In the genomic region with DNA sequence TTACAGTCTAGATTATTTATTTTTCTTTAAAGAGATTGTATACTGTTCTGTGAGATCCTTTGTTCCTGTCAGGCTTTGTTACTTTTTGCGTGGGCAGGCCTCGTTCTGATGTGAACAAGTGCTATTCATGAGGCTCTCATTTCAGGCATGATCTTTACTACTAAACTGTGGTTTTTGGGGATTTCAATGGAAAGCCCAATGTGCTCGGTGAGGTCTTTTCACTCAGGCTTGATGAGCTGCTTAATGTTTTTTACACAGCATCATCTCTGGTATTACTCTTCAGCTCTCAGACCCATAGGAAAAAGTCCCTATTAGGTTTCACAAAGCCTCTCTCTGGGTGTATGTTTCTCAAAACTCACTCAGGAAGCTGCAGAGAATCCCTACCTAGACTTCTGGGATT, we compare ENCODE assay signal across 25 cellular contexts.
A peak's percentile ranks its signal among the peaks of the same experiment; 100 is the strongest.
DNase-seq lines count a peak whose midpoint lies in the region; ATAC-seq and TF ChIP-seq lines count a peak whose summit lies in the region.
"Had no signal": no experiment of that assay in that cellular context is flagged by ENCODE, and none has a peak within 500 bp of the region (broad histone marks: within the 10 kb centered on the region; RNA-seq: fewer than 3 reads in every experiment).

No MANE protein-coding gene starts in this region.

- H3K9me3 ChIP-seq in mucosa of descending colon (no peaks in the 10 kb centered on the region), MG63 (no peaks in the 10 kb centered on the region; the same call in 1 of the 2 replicates)
- H3K9me3 ChIP-seq: transverse colon had no signal

- no peak for TF ChIP-seq CTCF in GM06990 (IDR thresholded peaks at IDR 0.05; ENCODE audit: insufficient read depth, low read length, poor library complexity, severe bottlenecking)
- no peak for TF ChIP-seq CTCF in mucosa of descending colon (IDR thresholded peaks at IDR 0.05)

- ATAC-seq in GM18909 (IDR thresholded peaks at IDR 0.05; ENCODE audit: poor library complexity, unreplicated experiment) (peak; percentile 38), HG02852 (IDR thresholded peaks at IDR 0.05; ENCODE audit: unreplicated experiment) (peak; percentile 91), HG03442 (IDR thresholded peaks at IDR 0.05; ENCODE audit: unreplicated experiment) (peak; percentile 85), mucosa of descending colon (no peak), GM21786 (IDR thresholded peaks at IDR 0.05; ENCODE audit: unreplicated experiment) (no peak)
- ATAC-seq: activated naive CD8-positive, alpha-beta T cell treated with anti-CD3 and anti-CD28 coated beads, Interleukin-2, amount 50 U/mL, for 24 hours; left lung; natural killer cell; right cardiac atrium; WTC11 had no signal

- DNase-seq in GM06990 (ENCODE audit: extremely low read depth, insufficient read length) (peak; percentile 27), mucosa of descending colon (no peak), GM19238 (ENCODE audit: insufficient read length, low spot score) (no peak), MG63 (no peak)
- DNase-seq: activated CD4-positive, alpha-beta T cell treated with anti-CD3 and anti-CD28 coated beads, Interleukin-2, amount 50 U/mL, for 48 hours; activated effector memory CD4-positive, alpha-beta T cell treated with Interleukin-2 at 50 U/mL for 16 hours; activated naive CD8-positive, alpha-beta T cell treated with anti-CD3 and anti-CD28 coated beads, Interleukin-2, amount 50 U/mL, for 24 hours; COR-L47; DMS79 treated with DMSO at 0.1 percent for 48 hours; H7; immature natural killer cell; left lung; natural killer cell; NCI-H187; NCI-H2227 treated with DMSO at 0.1 percent for 48 hours; NCI-H748 treated with DMSO at 0.1 percent for 48 hours; right cardiac atrium; stomach; T1000; transverse colon had no signal

- no peaks in the 10 kb centered on the region for H3K4me1 ChIP-seq in mucosa of descending colon (ENCODE audit: low read depth)
- H3K4me1 ChIP-seq: left lung, stomach, transverse colon had no signal

- intact Hi-C loops in mucosa of descending colon (cut with DNase I, micrococcal nuclease): no loop called here

- H3K36me3 ChIP-seq in GM06990 (ENCODE audit: control insufficient read depth, insufficient read depth, low read length): no peaks in the 10 kb centered on the region
- no peaks in the 10 kb centered on the region for H3K36me3 ChIP-seq in mucosa of descending colon (ENCODE audit: low read depth)
- H3K36me3 ChIP-seq in MG63: no peaks in the 10 kb centered on the region
- H3K36me3 ChIP-seq: left lung, stomach, transverse colon had no signal

- H3K4me3 ChIP-seq in GM06990 (replicated peaks; ENCODE audit: low read depth, low read length) (no peak overlapping the region), mucosa of descending colon (no peak overlapping the region), MG63 (no peak overlapping the region)
- H3K4me3 ChIP-seq: left lung, stomach, transverse colon had no signal

- no peaks in the 10 kb centered on the region for H3K27me3 ChIP-seq in GM06990 (replicated peaks; ENCODE audit: control insufficient read depth, insufficient read depth, low read length)
- H3K27me3 ChIP-seq in MG63: no peaks in the 10 kb centered on the region
- H3K27me3 ChIP-seq: left lung, stomach, transverse colon had no signal

Comparison
In these comparisons a context has a peak if more than half of its experiments do, and no peak if none do; other contexts are left out.
1. ATAC-seq: peak in GM18909 (single experiment), HG02852 (single experiment) and HG03442 (single experiment); none in mucosa of descending colon (single experiment) and GM21786 (single experiment).